Comparison of ENCODE assay signal across 27 cellular contexts in the genomic region with DNA sequence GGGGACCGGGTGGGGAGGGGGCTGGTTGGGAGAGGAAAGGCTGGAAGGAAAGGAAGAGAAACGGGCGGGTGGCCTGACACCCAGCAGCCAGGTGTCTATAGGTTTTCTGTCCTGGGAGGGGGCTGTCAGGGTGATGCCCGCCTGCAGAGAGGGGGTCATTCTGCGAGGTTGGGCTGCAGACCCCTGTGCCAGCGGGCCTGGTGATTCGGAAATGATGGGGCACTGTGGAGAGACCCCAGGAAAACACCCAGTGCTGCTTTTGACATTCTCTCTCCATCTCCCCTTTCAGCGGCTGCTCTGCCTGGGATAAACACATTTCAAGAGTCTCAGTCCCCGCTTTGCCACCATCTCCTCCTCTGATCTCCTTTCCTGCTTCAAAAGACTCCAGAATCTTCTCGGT.
A peak's percentile ranks its signal among the peaks of the same experiment; 100 is the strongest.
DNase-seq lines count a peak whose midpoint lies in the region; ATAC-seq and TF ChIP-seq lines count a peak whose summit lies in the region.
"Had no signal": no experiment of that assay in that cellular context is flagged by ENCODE, and none has a peak within 500 bp of the region (broad histone marks: within the 10 kb centered on the region; RNA-seq: fewer than 3 reads in every experiment).

No MANE protein-coding gene starts in this region.

- peaks cover 21 to 63% of the 10 kb centered on the region in 2 experiments; a peak in 3 of 4 replicates for H3K4me1 ChIP-seq in SK-N-SH (ENCODE audit: control insufficient read depth in 1 of 2, insufficient read depth in 2 of 2, low read depth in 1 of 2, low read length in 1 of 2)
- peaks cover 24% of the 10 kb centered on the region for H3K4me1 ChIP-seq in smooth muscle cell (ENCODE audit: low read depth)

- CTCF ChIA-PET in SK-N-SH (lab: Yijun Ruan, JAX) = no interaction called here

- H3K27ac ChIP-seq in SK-N-SH (ENCODE audit: low read depth in 2 of 2, low read length in 1 of 2) (peak overlapping the region in 1 of 2 experiments; percentile 87; a peak in 1 of 4 replicates), angular gyrus (ENCODE audit: low read depth, low read length) (peak overlapping the region; percentile 86), smooth muscle cell (ENCODE audit: low read depth) (peak overlapping the region; percentile 97)
- H3K27ac ChIP-seq: 22Rv1, KMS-11, PC-9, SJSA1, skin epidermis, WERI-Rb-1 had no signal

- H4K20me1 ChIP-seq in SK-N-SH (ENCODE audit: insufficient read depth) = no peaks in the 10 kb centered on the region
- no peaks in the 10 kb centered on the region for H4K20me1 ChIP-seq in smooth muscle cell (ENCODE audit: low read depth)

- no peaks in the 10 kb centered on the region for H3K9me2 ChIP-seq in SK-N-SH

- H3K4me2 ChIP-seq in SK-N-SH (no peak overlapping the region), smooth muscle cell (peak overlapping the region; percentile 80)
- H3K4me2 ChIP-seq: KMS-11 had no signal

- no peaks in the 10 kb centered on the region for H3F3A ChIP-seq in SK-N-SH (replicated peaks; ENCODE audit: insufficient read depth)
- H3F3A ChIP-seq in smooth muscle cell (ENCODE audit: low read depth) = no peaks in the 10 kb centered on the region

- H3K4me3 ChIP-seq in SK-N-SH (ENCODE audit: low read depth in 2 of 2, low read length in 1 of 2) (no peak overlapping the region), smooth muscle cell (no peak overlapping the region)
- H3K4me3 ChIP-seq: GM23248, lung, PC-9, SJSA1, skin epidermis had no signal

- H3K79me2 ChIP-seq in SK-N-SH (ENCODE audit: insufficient read depth) = no peaks in the 10 kb centered on the region
- H3K79me2 ChIP-seq in smooth muscle cell (ENCODE audit: low read depth) = no peaks in the 10 kb centered on the region

- H3K27me3 ChIP-seq in SK-N-SH (ENCODE audit: insufficient read depth) (no peaks in the 10 kb centered on the region), smooth muscle cell (ENCODE audit: low read depth) (no peaks in the 10 kb centered on the region)
- H3K27me3 ChIP-seq: SJSA1 had no signal

- H3K9ac ChIP-seq in SK-N-SH = no peak overlapping the region
- peak overlapping the region; percentile 87 for H3K9ac ChIP-seq in smooth muscle cell (ENCODE audit: low read depth)
- H3K9ac ChIP-seq: KMS-11 had no signal

- DNase-seq in SK-N-SH (peak; percentile 40), mesenteric fat pad (ENCODE audit: low spot score) (peak; percentile 64), smooth muscle cell (lab: John Stamatoyannopoulos, UW; ENCODE audit: unreplicated experiment) (no peak), islet precursor cell (no peak), mucosa of gallbladder (ENCODE audit: low spot score) (no peak), GOT3 (lab: John Stamatoyannopoulos, UW) (no peak)
- DNase-seq: activated CD4-positive, alpha-beta T cell treated with anti-CD3 and anti-CD28 coated beads, Interleukin-2, amount 50 U/mL, for 4 hours; amygdala; Calu3; erythroblast; GM23248; kidney; naive B cell; NCI-H187 treated with DMSO at 0.1 percent for 48 hours; NCI-H345; PC-9; stimulated activated CD4-positive, alpha-beta T cell treated with anti-CD3 and anti-CD28 coated beads, Interleukin-2, amount 100 ng/mL, for 48 hours; T-helper 17 cell; WERI-Rb-1 had no signal

- POLR2A ChIA-PET in SK-N-SH (lab: Yijun Ruan, JAX) = interaction anchor here (1.7 kb wide), 1 partner anchor 55 kb away, joined by 9 read pairs; no protein-coding TSS in a partner anchor

- no peak for TF ChIP-seq EP300 in SK-N-SH (IDR thresholded peaks at IDR 0.05; ENCODE audit: borderline replicate concordance in 1 of 2, low read depth in 1 of 2, low read length in 1 of 2)

- TF ChIP-seq RAD21 in SK-N-SH (IDR thresholded peaks at IDR 0.05; ENCODE audit: low read length) = no peak

- H2AFZ ChIP-seq in SK-N-SH (ENCODE audit: low read depth) (no peak overlapping the region), smooth muscle cell (ENCODE audit: low read depth) (peak overlapping the region; percentile 54)
- H2AFZ ChIP-seq: GM23248, PC-9 had no signal

- WGBS in SK-N-SH (ENCODE audit: low lambda C conversion rate) = 85% methylated on average over 8 of the region's 10 CpGs
- 86% methylated on average over 9 of the region's 10 CpGs for WGBS in smooth muscle cell (ENCODE audit: low lambda C conversion rate)

- no peaks in the 10 kb centered on the region for H3K36me3 ChIP-seq in SK-N-SH (replicated peaks in 1 of 2; ENCODE audit: control insufficient read depth in 1 of 2, insufficient read depth in 2 of 2, low read length in 1 of 2)
- H3K36me3 ChIP-seq in smooth muscle cell (ENCODE audit: low read depth) = no peaks in the 10 kb centered on the region
- H3K36me3 ChIP-seq: WERI-Rb-1 had no signal

- H3K9me3 ChIP-seq in SK-N-SH (no peaks in the 10 kb centered on the region), smooth muscle cell (replicated peaks; ENCODE audit: low read depth) (no peaks in the 10 kb centered on the region)
- H3K9me3 ChIP-seq: SJSA1 had no signal

- TF ChIP-seq CTCF in SK-N-SH (IDR thresholded peaks at IDR 0.05) (no peak), smooth muscle cell (IDR thresholded peaks at IDR 0.05; ENCODE audit: borderline replicate concordance, insufficient read depth, poor library complexity, severe bottlenecking) (no peak)

- no peak for ATAC-seq in SK-N-SH treated with all-trans-retinoic acid at 6 μM for 48 hours
- ATAC-seq: stimulated activated naive CD8-positive, alpha-beta T cell treated with anti-CD3 and anti-CD28 coated beads, Interleukin-15, amount 100 ng/mL, for 72 hours; T-helper 17 cell had no signal

TF ChIP-seq in SK-N-SH, 30 proteins besides CTCF, POLR2A, EP300 and RAD21:
- TF ChIP-seq, protein P1, sequence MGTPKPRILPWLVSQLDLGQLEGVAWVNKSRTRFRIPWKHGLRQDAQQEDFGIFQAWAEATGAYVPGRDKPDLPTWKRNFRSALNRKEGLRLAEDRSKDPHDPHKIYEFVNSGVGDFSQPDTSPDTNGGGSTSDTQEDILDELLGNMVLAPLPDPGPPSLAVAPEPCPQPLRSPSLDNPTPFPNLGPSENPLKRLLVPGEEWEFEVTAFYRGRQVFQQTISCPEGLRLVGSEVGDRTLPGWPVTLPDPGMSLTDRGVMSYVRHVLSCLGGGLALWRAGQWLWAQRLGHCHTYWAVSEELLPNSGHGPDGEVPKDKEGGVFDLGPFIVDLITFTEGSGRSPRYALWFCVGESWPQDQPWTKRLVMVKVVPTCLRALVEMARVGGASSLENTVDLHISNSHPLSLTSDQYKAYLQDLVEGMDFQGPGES (IDR thresholded peaks at IDR 0.05; ENCODE audit: low read depth, low read length) = no peak
- TF ChIP-seq, protein P2, sequence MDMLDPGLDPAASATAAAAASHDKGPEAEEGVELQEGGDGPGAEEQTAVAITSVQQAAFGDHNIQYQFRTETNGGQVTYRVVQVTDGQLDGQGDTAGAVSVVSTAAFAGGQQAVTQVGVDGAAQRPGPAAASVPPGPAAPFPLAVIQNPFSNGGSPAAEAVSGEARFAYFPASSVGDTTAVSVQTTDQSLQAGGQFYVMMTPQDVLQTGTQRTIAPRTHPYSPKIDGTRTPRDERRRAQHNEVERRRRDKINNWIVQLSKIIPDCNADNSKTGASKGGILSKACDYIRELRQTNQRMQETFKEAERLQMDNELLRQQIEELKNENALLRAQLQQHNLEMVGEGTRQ (IDR thresholded peaks at IDR 0.05; ENCODE audit: borderline replicate concordance, low read depth, low read length) = no peak
- no peak for TF ChIP-seq NFIC (IDR thresholded peaks at IDR 0.05; ENCODE audit: borderline replicate concordance)
- no peak for TF ChIP-seq POLR2AphosphoS5 (IDR thresholded peaks at IDR 0.05; ENCODE audit: low read depth, low read length)

TF ChIP-seq in SK-N-SH treated with all-trans-retinoic acid at 6 μM for 48 hours, 23 proteins besides CTCF, POLR2A, EP300 and RAD21:
- TF ChIP-seq ZNF8 (CRISPR knock-in tag; IDR thresholded peaks at IDR 0.05) = no peak
- no peak for TF ChIP-seq ZNF565 (CRISPR knock-in tag; conservative IDR thresholded peaks at IDR 0.05; ENCODE audit: low read depth)

Comparison
In these comparisons a context has a peak if more than half of its experiments do, and no peak if none do; other contexts are left out.
1. DNase-seq: peak in SK-N-SH (single experiment) and mesenteric fat pad (single experiment); none in smooth muscle cell (single experiment), islet precursor cell (single experiment), mucosa of gallbladder (single experiment) and GOT3 (single experiment).